Comparison of ENCODE assay signal across 10 cellular contexts in the genomic region with DNA sequence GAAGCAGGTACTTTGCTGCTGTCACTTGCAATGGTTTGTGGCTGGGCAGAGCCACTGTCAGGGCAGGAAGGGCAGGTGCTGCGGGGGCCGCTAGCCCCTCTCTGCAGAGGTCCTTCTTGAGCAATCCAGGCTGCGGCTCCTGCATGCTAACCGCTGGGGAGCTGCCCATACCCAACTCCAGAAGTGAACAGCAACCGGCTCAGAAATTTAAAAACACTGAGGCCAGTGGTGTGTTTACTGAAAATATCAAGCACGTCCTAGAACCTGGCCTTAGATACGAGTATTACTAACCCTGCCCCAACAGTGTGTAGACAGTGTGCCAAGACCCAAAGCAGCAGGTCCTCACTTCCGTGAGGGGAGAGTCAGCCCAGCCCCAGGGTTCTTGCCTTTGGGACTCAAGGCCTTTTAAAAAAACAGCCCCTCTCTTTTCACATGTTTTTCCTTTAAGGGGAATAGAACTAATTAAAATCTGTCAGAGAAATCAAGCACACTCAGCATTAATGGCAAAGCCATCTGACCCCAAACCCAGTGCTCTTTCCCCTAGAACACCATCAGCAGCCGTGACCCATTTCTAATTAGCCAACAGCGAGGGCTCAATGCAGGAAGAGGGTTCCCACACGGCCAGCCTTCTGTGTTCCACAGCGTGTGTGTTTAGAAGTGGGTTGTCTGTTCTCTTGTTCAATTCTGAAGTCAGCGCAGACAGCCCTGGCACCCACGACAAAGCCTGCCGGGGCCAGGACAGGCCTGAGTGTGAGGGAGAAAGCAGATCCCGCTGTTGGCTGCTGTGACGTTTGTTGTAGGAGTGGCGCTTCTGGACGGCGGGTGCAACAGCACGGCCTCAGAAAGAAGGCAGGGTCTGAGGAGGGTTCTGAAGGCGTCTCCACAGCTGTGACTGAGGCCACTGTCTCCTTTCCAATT.
A peak's percentile ranks its signal among the peaks of the same experiment; 100 is the strongest.
DNase-seq lines count a peak whose midpoint lies in the region; ATAC-seq and TF ChIP-seq lines count a peak whose summit lies in the region.
"Had no signal": no experiment of that assay in that cellular context is flagged by ENCODE, and none has a peak within 500 bp of the region (broad histone marks: within the 10 kb centered on the region; RNA-seq: fewer than 3 reads in every experiment).

No MANE protein-coding gene starts in this region.

- H4K8ac ChIP-seq in trophoblast cell (ENCODE audit: low read depth, low read length), result no peak overlapping the region

- peak; percentile 58 for ATAC-seq in activated CD8-positive, alpha-beta memory T cell treated with anti-CD3 and anti-CD28 coated beads, Interleukin-2, amount 10 ng/mL, durations not matched to agents 7 days and 5 days
- ATAC-seq in left cardiac atrium (peak; percentile 84 to 91), GM21447 (IDR thresholded peaks at IDR 0.05; ENCODE audit: unreplicated experiment) (no peak), GM21526 (IDR thresholded peaks at IDR 0.05; ENCODE audit: low FRiP score, unreplicated experiment) (no peak)
- no peak for ATAC-seq in activated CD4-positive, CD25-positive, alpha-beta regulatory T cell treated with anti-CD3 and anti-CD28 coated beads, Interleukin-2, amount 50 U/mL, for 24 hours

- H2AFZ ChIP-seq in trophoblast cell (ENCODE audit: insufficient read depth, low read length, poor library complexity), result no peak overlapping the region

- peak overlapping the region; percentile 63 for H3K4me2 ChIP-seq in BLaER1
- H3K4me2 ChIP-seq in trophoblast cell (ENCODE audit: low read length), result no peak overlapping the region

- CTCF ChIA-PET in activated CD8-positive, alpha-beta memory T cell treated with anti-CD3 and anti-CD28 coated beads, Interleukin-2, amount 10 ng/mL, durations not matched to agents 7 days and 5 days (lab: Charles Lee), result no interaction called here

- no peak for TF ChIP-seq CTCF in osteocyte (IDR thresholded peaks at IDR 0.05)

- no peak overlapping the region for H2BK120ac ChIP-seq in trophoblast cell (ENCODE audit: insufficient read depth, low read length, poor library complexity)

- H3K4me3 ChIP-seq in BLaER1, result no peak overlapping the region
- H3K4me3 ChIP-seq in trophoblast cell (ENCODE audit: low read depth, low read length), result no peak overlapping the region

- no peaks in the 10 kb centered on the region for H3K27me3 Mint-ChIP-seq in activated CD8-positive, alpha-beta memory T cell treated with anti-CD3 and anti-CD28 coated beads, Interleukin-2, amount 10 ng/mL, durations not matched to agents 7 days and 5 days
- no peaks in the 10 kb centered on the region for H3K27me3 Mint-ChIP-seq in osteocyte (ENCODE audit: unreplicated experiment)

- H3K9me3 Mint-ChIP-seq in activated CD8-positive, alpha-beta memory T cell treated with anti-CD3 and anti-CD28 coated beads, Interleukin-2, amount 10 ng/mL, durations not matched to agents 7 days and 5 days (ENCODE audit: low read depth), result no peaks in the 10 kb centered on the region
- no peaks in the 10 kb centered on the region for H3K9me3 Mint-ChIP-seq in osteocyte (ENCODE audit: unreplicated experiment)

- H3K36me3 ChIP-seq in BLaER1 (no peaks in the 10 kb centered on the region), trophoblast cell (ENCODE audit: control insufficient read depth in 1 of 2, insufficient read depth in 2 of 2, low read length in 2 of 2) (no peaks in the 10 kb centered on the region)

- H3K27ac Mint-ChIP-seq in activated CD8-positive, alpha-beta memory T cell treated with anti-CD3 and anti-CD28 coated beads, Interleukin-2, amount 10 ng/mL, durations not matched to agents 7 days and 5 days, result peak overlapping the region; percentile 33
- H3K27ac Mint-ChIP-seq in osteocyte (ENCODE audit: unreplicated experiment), result no peak overlapping the region

- H3K4me1 ChIP-seq in BLaER1 (peaks cover 50% of the 10 kb centered on the region), trophoblast cell (ENCODE audit: control insufficient read depth in 1 of 2, insufficient read depth in 2 of 2, low read length in 2 of 2) (no peaks in the 10 kb centered on the region)

- intact Hi-C loops in left cardiac atrium (cut with DNase I), result no loop called here

- H4K12ac ChIP-seq in trophoblast cell (ENCODE audit: low read depth, low read length), result no peak overlapping the region

- H3K4ac ChIP-seq in trophoblast cell (ENCODE audit: low read depth, low read length), result no peak overlapping the region

- H3K9me3 ChIP-seq in BLaER1, result peaks cover 3% of the 10 kb centered on the region
- peaks cover 9% of the 10 kb centered on the region for H3K9me3 ChIP-seq in trophoblast cell (ENCODE audit: insufficient read depth, low read depth, low read length)

- H3K14ac ChIP-seq in trophoblast cell (ENCODE audit: low read length), result no peak overlapping the region

- peak overlapping the region; percentile 43; the same call in 1 of the 2 replicates for H3K9ac ChIP-seq in BLaER1
- no peak overlapping the region for H3K9ac ChIP-seq in trophoblast cell (ENCODE audit: low read length)

- H3K79me2 ChIP-seq in trophoblast cell (ENCODE audit: control insufficient read depth, insufficient read depth, low read length, poor library complexity), result no peaks in the 10 kb centered on the region

- H3K4me3 Mint-ChIP-seq in activated CD8-positive, alpha-beta memory T cell treated with anti-CD3 and anti-CD28 coated beads, Interleukin-2, amount 10 ng/mL, durations not matched to agents 7 days and 5 days, result no peak overlapping the region
- no peak overlapping the region for H3K4me3 Mint-ChIP-seq in osteocyte (ENCODE audit: unreplicated experiment)

- no peaks in the 10 kb centered on the region for H3K27me3 ChIP-seq in BLaER1
- no peaks in the 10 kb centered on the region for H3K27me3 ChIP-seq in trophoblast cell (ENCODE audit: insufficient read depth, low read length)

- H3K36me3 Mint-ChIP-seq in activated CD8-positive, alpha-beta memory T cell treated with anti-CD3 and anti-CD28 coated beads, Interleukin-2, amount 10 ng/mL, durations not matched to agents 7 days and 5 days, result no peaks in the 10 kb centered on the region
- H3K36me3 Mint-ChIP-seq in osteocyte (ENCODE audit: unreplicated experiment), result no peaks in the 10 kb centered on the region

- no peak overlapping the region for H3K18ac ChIP-seq in trophoblast cell (ENCODE audit: low read length)

- H3K79me1 ChIP-seq in trophoblast cell (ENCODE audit: low read length), result no peaks in the 10 kb centered on the region

- no peak overlapping the region for H3K23ac ChIP-seq in trophoblast cell (ENCODE audit: low read length)

- no peak overlapping the region for H2AK5ac ChIP-seq in trophoblast cell (ENCODE audit: low read length)

- H3K4me1 Mint-ChIP-seq in activated CD8-positive, alpha-beta memory T cell treated with anti-CD3 and anti-CD28 coated beads, Interleukin-2, amount 10 ng/mL, durations not matched to agents 7 days and 5 days, result peaks cover 25% of the 10 kb centered on the region
- peaks cover 7% of the 10 kb centered on the region for H3K4me1 Mint-ChIP-seq in osteocyte (ENCODE audit: unreplicated experiment)

- H2BK12ac ChIP-seq in trophoblast cell (ENCODE audit: low read length), result no peak overlapping the region

- H4K91ac ChIP-seq in trophoblast cell (ENCODE audit: low read depth, low read length), result no peak overlapping the region

- no peaks in the 10 kb centered on the region for H4K20me1 ChIP-seq in BLaER1

- H3K27ac ChIP-seq in BLaER1 (peak overlapping the region; percentile 47; the same call in 1 of the 2 replicates), trophoblast cell (ENCODE audit: low read depth, low read length) (no peak overlapping the region)

- no CpG with 5 or more reads among the region's 22 CpGs for WGBS in trophoblast cell (ENCODE audit: extremely low coverage, insufficient coverage, insufficient read length)

- no peak for DNase-seq in activated CD8-positive, alpha-beta memory T cell treated with anti-CD3 and anti-CD28 coated beads, Interleukin-2, amount 10 ng/mL, durations not matched to agents 7 days and 5 days
- peak; percentile 81 for DNase-seq in left cardiac atrium
- peak; percentile 76 for DNase-seq in osteocyte (ENCODE audit: extremely low spot score, unreplicated experiment)
- DNase-seq in trophoblast cell, result no peak
- DNase-seq: activated CD4-positive, alpha-beta T cell treated with anti-CD3 and anti-CD28 coated beads for 4 hours; stimulated activated CD4-positive, alpha-beta T cell treated with anti-CD3 and anti-CD28 coated beads, Interleukin-2, amount 100 ng/mL, for 24 hours had no signal

- H2BK5ac ChIP-seq in trophoblast cell (ENCODE audit: low read depth, low read length, poor library complexity), result no peak overlapping the region

Comparison
In these comparisons a context has a peak if more than half of its experiments do, and no peak if none do; other contexts are left out.
1. ATAC-seq: peak in activated CD8-positive, alpha-beta memory T cell treated with anti-CD3 and anti-CD28 coated beads, Interleukin-2, amount 10 ng/mL, durations not matched to agents 7 days and 5 days (single experiment) and left cardiac atrium (2 of 2); none in activated CD4-positive, CD25-positive, alpha-beta regulatory T cell treated with anti-CD3 and anti-CD28 coated beads, Interleukin-2, amount 50 U/mL, for 24 hours (0 of 2), GM21447 (single experiment) and GM21526 (single experiment).
2. DNase-seq: peak in left cardiac atrium (single experiment) and osteocyte (single experiment); none in activated CD8-positive, alpha-beta memory T cell treated with anti-CD3 and anti-CD28 coated beads, Interleukin-2, amount 10 ng/mL, durations not matched to agents 7 days and 5 days (single experiment) and trophoblast cell (0 of 2).